ENCODE assay signal across 1 cellular context in genomic region chr14:21095430-21096205, GRCh38.
A peak's percentile ranks its signal among the peaks of the same experiment; 100 is the strongest.
TF ChIP-seq lines count a peak whose summit lies in the region.

No MANE protein-coding gene starts in this region.

TF ChIP-seq in HepG2, 621 proteins besides CTCF, POLR2A, EP300 and RAD21 (continued from another document and continues in another):
- TF ChIP-seq ZHX1 (CRISPR knock-in tag; IDR thresholded peaks at IDR 0.05; ENCODE audit: low read depth) (no peak), ZNF335 (CRISPR knock-in tag; IDR thresholded peaks at IDR 0.05) (peak; percentile 46; the same call in 1 of the 2 replicates), NCOA5 (CRISPR knock-in tag; IDR thresholded peaks at IDR 0.05) (no peak), IRX3 (CRISPR knock-in tag; IDR thresholded peaks at IDR 0.05; ENCODE audit: borderline replicate concordance, low read depth) (no peak), ZNF619 (CRISPR knock-in tag; IDR thresholded peaks at IDR 0.05) (no peak), ZNF510 (CRISPR knock-in tag; IDR thresholded peaks at IDR 0.05; ENCODE audit: low read depth) (no peak), ZNF230 (CRISPR knock-in tag; IDR thresholded peaks at IDR 0.05) (no peak), IRF1 (CRISPR knock-in tag; IDR thresholded peaks at IDR 0.05; ENCODE audit: low read depth) (no peak), RFXANK (CRISPR knock-in tag; IDR thresholded peaks at IDR 0.05) (no peak), ZMAT3 (CRISPR knock-in tag; conservative IDR thresholded peaks at IDR 0.05) (no peak), ZNF563 (CRISPR knock-in tag; IDR thresholded peaks at IDR 0.05) (no peak), ZFP37 (CRISPR knock-in tag; IDR thresholded peaks at IDR 0.05; ENCODE audit: borderline replicate concordance) (no peak), MLLT10 (CRISPR knock-in tag; IDR thresholded peaks at IDR 0.05) (no peak), SP4 (CRISPR knock-in tag; IDR thresholded peaks at IDR 0.05) (no peak), GMEB1 (CRISPR knock-in tag; IDR thresholded peaks at IDR 0.05; ENCODE audit: borderline replicate concordance) (no peak), XRCC5 (optimal IDR thresholded peaks at IDR 0.05; ENCODE audit: low read length) (no peak), THRA (CRISPR knock-in tag; IDR thresholded peaks at IDR 0.05; ENCODE audit: borderline replicate concordance) (no peak), ZNF160 (CRISPR knock-in tag; IDR thresholded peaks at IDR 0.05) (no peak), NR2F6 (IDR thresholded peaks at IDR 0.05) (no peak), NR2F6 (CRISPR knock-in tag; IDR thresholded peaks at IDR 0.05) (no peak), PCBP2 (optimal IDR thresholded peaks at IDR 0.05; ENCODE audit: low read depth, low read length, poor library complexity, severe bottlenecking) (no peak), ZC3H4 (CRISPR knock-in tag; IDR thresholded peaks at IDR 0.05; ENCODE audit: borderline replicate concordance) (no peak), ZNF7 (CRISPR knock-in tag; IDR thresholded peaks at IDR 0.05) (peak; percentile 32; the same call in 1 of the 2 replicates), ZNF12 (CRISPR knock-in tag; IDR thresholded peaks at IDR 0.05) (0 out of 2 replicates have a peak, but pooled peaks have one; percentile 56), NCOA1 (CRISPR knock-in tag; IDR thresholded peaks at IDR 0.05) (no peak), ZNF878 (CRISPR knock-in tag; IDR thresholded peaks at IDR 0.05) (0 out of 2 replicates have a peak, but pooled peaks have one; percentile 40), YEATS2 (CRISPR knock-in tag; IDR thresholded peaks at IDR 0.05; ENCODE audit: borderline replicate concordance) (peak; percentile 43; the same call in 1 of the 2 replicates), ZBTB46 (CRISPR knock-in tag; IDR thresholded peaks at IDR 0.05; ENCODE audit: borderline replicate concordance) (no peak), SMARCE1 (IDR thresholded peaks at IDR 0.05; ENCODE audit: borderline replicate concordance) (no peak), DR1 (CRISPR knock-in tag; IDR thresholded peaks at IDR 0.05) (no peak), ZNF337 (CRISPR knock-in tag; IDR thresholded peaks at IDR 0.05; ENCODE audit: borderline replicate concordance, low read depth) (no peak), PAXIP1 (CRISPR knock-in tag; conservative IDR thresholded peaks at IDR 0.05) (no peak), MIXL1 (CRISPR knock-in tag; IDR thresholded peaks at IDR 0.05) (0 out of 2 replicates have a peak, but pooled peaks have one; percentile 6), MTERF4 (CRISPR knock-in tag; IDR thresholded peaks at IDR 0.05) (no peak), DNMT3B (CRISPR knock-in tag; conservative IDR thresholded peaks at IDR 0.05) (0 out of 2 replicates have a peak, but pooled peaks have one; percentile 43), ZBTB10 (CRISPR knock-in tag; IDR thresholded peaks at IDR 0.05; ENCODE audit: borderline replicate concordance) (no peak), ZNF530 (CRISPR knock-in tag; IDR thresholded peaks at IDR 0.05; ENCODE audit: low read depth) (no peak), ZMYM3 (CRISPR knock-in tag; IDR thresholded peaks at IDR 0.05) (no peak), ZFX (CRISPR knock-in tag; IDR thresholded peaks at IDR 0.05; ENCODE audit: low read depth) (no peak), ZNF225 (CRISPR knock-in tag; IDR thresholded peaks at IDR 0.05) (no peak), KDM3A (CRISPR knock-in tag; IDR thresholded peaks at IDR 0.05; ENCODE audit: low read depth) (no peak), ZNF44 (CRISPR knock-in tag; IDR thresholded peaks at IDR 0.05) (no peak), ZNF710 (CRISPR knock-in tag; IDR thresholded peaks at IDR 0.05; ENCODE audit: borderline replicate concordance) (no peak), ZNF205 (CRISPR knock-in tag; IDR thresholded peaks at IDR 0.05) (no peak), BHLHE40 (IDR thresholded peaks at IDR 0.05; ENCODE audit: low read length) (no peak), HNF4G (IDR thresholded peaks at IDR 0.05; ENCODE audit: borderline replicate concordance, low read depth, low read length) (no peak), HNF4G (CRISPR knock-in tag; IDR thresholded peaks at IDR 0.05; ENCODE audit: borderline replicate concordance, low read depth) (no peak), SATB2 (CRISPR knock-in tag; IDR thresholded peaks at IDR 0.05) (peak; percentile 80; the same call in 1 of the 2 replicates), ARID2 (CRISPR knock-in tag; IDR thresholded peaks at IDR 0.05; ENCODE audit: borderline replicate concordance) (no peak), FOSL2 (CRISPR knock-in tag; IDR thresholded peaks at IDR 0.05) (0 out of 2 replicates have a peak, but pooled peaks have one; percentile 11), ZNF124 (CRISPR knock-in tag; IDR thresholded peaks at IDR 0.05) (no peak), HOXA5 (CRISPR knock-in tag; IDR thresholded peaks at IDR 0.05) (0 out of 2 replicates have a peak, but pooled peaks have one; percentile 34), ZNF136 (CRISPR knock-in tag; IDR thresholded peaks at IDR 0.05; ENCODE audit: low read depth) (no peak), ZNF614 (CRISPR knock-in tag; IDR thresholded peaks at IDR 0.05; ENCODE audit: borderline replicate concordance) (no peak)
